13 cellular contexts compared by ENCODE assay signal in the genomic region with DNA sequence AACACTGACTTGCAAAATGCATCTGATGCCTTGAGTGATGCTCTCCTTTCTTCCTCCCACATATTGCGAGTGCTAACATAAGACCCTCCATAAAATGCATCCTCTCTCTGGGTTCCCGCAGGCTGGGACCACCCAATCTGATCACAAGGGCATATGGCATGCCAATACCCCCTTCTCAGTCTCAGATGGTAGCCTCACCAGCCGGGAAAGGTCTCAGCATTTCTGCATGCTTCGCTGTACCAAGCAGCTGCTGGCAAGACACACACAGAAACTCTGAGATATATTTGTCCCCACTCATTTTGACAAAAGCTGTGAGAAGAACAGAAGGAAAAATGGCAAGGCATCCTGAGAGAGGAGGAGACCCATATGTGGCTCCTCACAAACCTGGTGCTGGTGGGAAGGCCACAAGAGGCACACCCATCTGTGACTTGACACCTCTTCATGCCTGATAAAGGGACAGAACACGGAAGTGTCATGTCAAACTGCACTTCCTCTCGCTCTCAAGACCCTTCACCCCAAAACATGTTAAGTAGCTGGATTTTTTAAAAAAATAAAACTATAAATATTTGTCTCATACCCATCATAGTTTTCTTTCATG.
"Had no signal": no experiment of that assay in that cellular context is flagged by ENCODE, and none has a peak within 500 bp of the region (broad histone marks: within the 10 kb centered on the region; RNA-seq: fewer than 3 reads in every experiment).

No MANE protein-coding gene starts in this region.

- H3K27me3 Mint-ChIP-seq: activated T-helper 17 cell treated with anti-CD3 and anti-CD28 coated beads, Interleukin-2, amount 50 U/mL, for 72 hours had no signal

- H3K9me3 Mint-ChIP-seq: activated naive CD4-positive, alpha-beta T cell treated with anti-CD3 and anti-CD28 coated beads for 36 hours; activated T-helper 17 cell treated with anti-CD3 and anti-CD28 coated beads, Interleukin-2, amount 50 U/mL, for 72 hours; T-helper 2 cell treated with Interferon-gamma antibody and Interleukin-4, amounts not matched to agents 5 μg/mL and 100 μg/mL, for 36 hours had no signal

- ATAC-seq: activated T-helper 17 cell treated with anti-CD3 and anti-CD28 coated beads, Interleukin-2, amount 50 U/mL, for 72 hours had no signal

- H3K4me3 Mint-ChIP-seq: activated naive CD4-positive, alpha-beta T cell treated with anti-CD3 and anti-CD28 coated beads for 36 hours; activated T-helper 17 cell treated with anti-CD3 and anti-CD28 coated beads, Interleukin-2, amount 50 U/mL, for 72 hours; T-helper 2 cell treated with Interferon-gamma antibody and Interleukin-4, amounts not matched to agents 5 μg/mL and 100 μg/mL, for 36 hours had no signal

- H3K27ac Mint-ChIP-seq: activated naive CD4-positive, alpha-beta T cell treated with anti-CD3 and anti-CD28 coated beads for 36 hours; activated T-helper 17 cell treated with anti-CD3 and anti-CD28 coated beads, Interleukin-2, amount 50 U/mL, for 72 hours; T-helper 2 cell treated with Interferon-gamma antibody and Interleukin-4, amounts not matched to agents 5 μg/mL and 100 μg/mL, for 36 hours had no signal

- H3K27me3 ChIP-seq: colonic mucosa, transverse colon had no signal

- H3K9me3 ChIP-seq: colonic mucosa, transverse colon had no signal

- H3K4me3 ChIP-seq: colonic mucosa, transverse colon had no signal

- H3K27ac ChIP-seq: colonic mucosa, transverse colon had no signal

- H3K36me3 ChIP-seq: colonic mucosa, transverse colon had no signal

- DNase-seq: activated CD4-positive, alpha-beta T cell treated with anti-CD3 and anti-CD28 coated beads, Interleukin-2, amount 50 U/mL, for 48 hours; activated CD4-positive, CD25-positive, alpha-beta regulatory T cell treated with anti-CD3 and anti-CD28 coated beads, Interleukin-2, amount 50 U/mL, for 72 hours; activated naive CD4-positive, alpha-beta T cell treated with anti-CD3 and anti-CD28 coated beads for 36 hours; colonic mucosa; foreskin fibroblast; small intestine; stimulated activated CD4-positive, alpha-beta T cell treated with anti-CD3 and anti-CD28 coated beads, Interleukin-4, amount 100 ng/mL, for 4 hours; stimulated activated CD8-positive, alpha-beta memory T cell treated with anti-CD3 and anti-CD28 coated beads, Interleukin-4, amount 100 ng/mL, for 48 hours; stimulated activated naive CD4-positive, alpha-beta T cell treated with Interleukin-2 at 50 U/mL for 16 hours; SW 1271; transverse colon had no signal

- H3K4me1 ChIP-seq: colonic mucosa had no signal
